In genomic region chr5:40654377-40655006, GRCh38 we compare ENCODE assay signal across 16 cellular contexts. TPM values are rescaled to one million over a fixed set of nuclear protein-coding genes. Genes with fewer than 3 reads are reported as not detected.
DNase-seq lines count a peak whose midpoint lies in the region; ATAC-seq, FAIRE-seq and TF ChIP-seq lines count a peak whose summit lies in the region.
"Had no signal": no experiment of that assay in that cellular context is flagged by ENCODE, and none has a peak within 500 bp of the region (broad histone marks: within the 10 kb centered on the region; RNA-seq: fewer than 3 reads in every experiment).

No MANE protein-coding gene starts in this region.

- no peaks in the 10 kb centered on the region for H3K79me2 ChIP-seq in OCI-LY1 (ENCODE audit: insufficient read depth, low read length)
- no peaks in the 10 kb centered on the region for H3K79me2 ChIP-seq in HepG2 (ENCODE audit: insufficient read depth, low read length)

- H3K4me2 ChIP-seq in OCI-LY1 (ENCODE audit: low read length) (peak overlapping the region; percentile 29; the same call in 1 of the 2 replicates), HepG2 (ENCODE audit: low read depth, low read length) (no peak overlapping the region)

- no peak for DNase-seq in activated naive CD4-positive, alpha-beta T cell treated with anti-CD3 and anti-CD28 coated beads, Interleukin-2, amount 10 ng/mL, durations not matched to agents 7 days and 5 days
- no peak for DNase-seq in activated naive CD4-positive, alpha-beta T cell treated with anti-CD3 and anti-CD28 coated beads, Interleukin-2, amount 50 U/mL, for 16 hours
- no peak for DNase-seq in stimulated activated CD4-positive, alpha-beta T cell treated with anti-CD3 and anti-CD28 coated beads, Interleukin-4, amount 100 ng/mL, for 1 hour
- DNase-seq in HepG2 (ENCODE audit: low spot score) = no peak
- DNase-seq: activated CD4-positive, alpha-beta T cell treated with anti-CD3 and anti-CD28 coated beads for 48 hours; HCEC 1CT; left colon; NCI-H2107; NCI-H774 had no signal

- no peak overlapping the region for H3K27ac ChIP-seq in OCI-LY1 (ENCODE audit: low read depth, low read length, poor library complexity, severe bottlenecking)
- no peak overlapping the region for H3K27ac ChIP-seq in HepG2 (ENCODE audit: extremely low read length, insufficient read depth, low read length)
- H3K27ac ChIP-seq: cardiac muscle cell had no signal

- POLR2A ChIA-PET in HepG2 (lab: Yijun Ruan, JAX) = no interaction called here

- no peak overlapping the region for H2AFZ ChIP-seq in OCI-LY1 (ENCODE audit: low read length)
- no peak overlapping the region for H2AFZ ChIP-seq in HepG2 (ENCODE audit: low read length)

- peaks cover 24% of the 10 kb centered on the region for H3K36me3 Mint-ChIP-seq in activated naive CD4-positive, alpha-beta T cell treated with anti-CD3 and anti-CD28 coated beads, Interleukin-2, amount 10 ng/mL, durations not matched to agents 7 days and 5 days
- no peaks in the 10 kb centered on the region for H3K36me3 Mint-ChIP-seq in dendritic cell treated with granulocyte-macrophage colony-stimulating factor and Interleukin-4, amounts not matched to agents 40 ng/mL and 50 ng/mL, for 4 days (ENCODE audit: low read depth)
- no peaks in the 10 kb centered on the region for H3K36me3 Mint-ChIP-seq in stimulated activated memory B cell treated with anti-CD40 and anti-IgM and Interleukin-4, amounts not matched to agents 10 μg/mL and 1 μg/mL and 100 μg/mL, for 72 hours

- CTCF ChIA-PET in activated naive CD4-positive, alpha-beta T cell treated with anti-CD3 and anti-CD28 coated beads, Interleukin-2, amount 10 ng/mL, durations not matched to agents 7 days and 5 days (lab: Charles Lee) = interaction anchor here (1.2 to 1.6 kb wide), 3 partner anchors 26 to 264 kb away, joined by 4 to 6 read pairs (median 4); partner anchors contain the start of gene PTGER4
- CTCF ChIA-PET in HepG2 (lab: Yijun Ruan, JAX; ENCODE audit: low intra/inter-chr PET ratio, low total read pairs) = no interaction called here

- H3K9ac ChIP-seq in OCI-LY1 (ENCODE audit: low read length) = no peak overlapping the region
- H3K9ac ChIP-seq in HepG2 (ENCODE audit: insufficient read depth, low read depth, low read length) = no peak overlapping the region

- TF ChIP-seq EP300 in HepG2 (IDR thresholded peaks at IDR 0.05; ENCODE audit: low read depth in 2 of 2, low read length in 2 of 2) (no peak), HepG2 (CRISPR knock-in tag; IDR thresholded peaks at IDR 0.05; ENCODE audit: borderline replicate concordance) (no peak)

- peak overlapping the region; percentile 92 for H3K27ac Mint-ChIP-seq in activated naive CD4-positive, alpha-beta T cell treated with anti-CD3 and anti-CD28 coated beads, Interleukin-2, amount 10 ng/mL, durations not matched to agents 7 days and 5 days
- peak overlapping the region; percentile 50 for H3K27ac Mint-ChIP-seq in dendritic cell treated with granulocyte-macrophage colony-stimulating factor and Interleukin-4, amounts not matched to agents 40 ng/mL and 50 ng/mL, for 4 days
- H3K27ac Mint-ChIP-seq in stimulated activated memory B cell treated with anti-CD40 and anti-IgM and Interleukin-4, amounts not matched to agents 10 μg/mL and 1 μg/mL and 100 μg/mL, for 72 hours = peak overlapping the region; percentile 68
- H3K27ac Mint-ChIP-seq: progenitor cell of endocrine pancreas had no signal

- H3F3A ChIP-seq in OCI-LY1 (ENCODE audit: insufficient read depth, low read length) = no peaks in the 10 kb centered on the region

- no peak for TF ChIP-seq RAD21 in HepG2 (CRISPR knock-in tag; IDR thresholded peaks at IDR 0.05)

- H3K9me3 ChIP-seq in OCI-LY1 (ENCODE audit: low read length) (no peaks in the 10 kb centered on the region), HepG2 (ENCODE audit: low read length) (no peaks in the 10 kb centered on the region)

- H3K4me3 Mint-ChIP-seq in activated naive CD4-positive, alpha-beta T cell treated with anti-CD3 and anti-CD28 coated beads, Interleukin-2, amount 10 ng/mL, durations not matched to agents 7 days and 5 days = peak overlapping the region; percentile 83
- H3K4me3 Mint-ChIP-seq in dendritic cell treated with granulocyte-macrophage colony-stimulating factor and Interleukin-4, amounts not matched to agents 40 ng/mL and 50 ng/mL, for 4 days = no peak overlapping the region
- no peak overlapping the region for H3K4me3 Mint-ChIP-seq in stimulated activated memory B cell treated with anti-CD40 and anti-IgM and Interleukin-4, amounts not matched to agents 10 μg/mL and 1 μg/mL and 100 μg/mL, for 72 hours

- no peak overlapping the region for H3K4me3 ChIP-seq in OCI-LY1 (ENCODE audit: low read depth, low read length, poor library complexity, severe bottlenecking)
- no peak overlapping the region for H3K4me3 ChIP-seq in HepG2 (replicated peaks in 1 of 3; ENCODE audit: insufficient read depth in 1 of 3, low read depth in 2 of 3, low read length in 3 of 3)
- H3K4me3 ChIP-seq: cardiac muscle cell had no signal

- H3K9me2 ChIP-seq in OCI-LY1 (ENCODE audit: low read depth, low read length) = no peaks in the 10 kb centered on the region

- no peaks in the 10 kb centered on the region for H3K27me3 Mint-ChIP-seq in activated naive CD4-positive, alpha-beta T cell treated with anti-CD3 and anti-CD28 coated beads, Interleukin-2, amount 10 ng/mL, durations not matched to agents 7 days and 5 days
- no peaks in the 10 kb centered on the region for H3K27me3 Mint-ChIP-seq in dendritic cell treated with granulocyte-macrophage colony-stimulating factor and Interleukin-4, amounts not matched to agents 40 ng/mL and 50 ng/mL, for 4 days
- no peaks in the 10 kb centered on the region for H3K27me3 Mint-ChIP-seq in stimulated activated memory B cell treated with anti-CD40 and anti-IgM and Interleukin-4, amounts not matched to agents 10 μg/mL and 1 μg/mL and 100 μg/mL, for 72 hours
- H3K27me3 Mint-ChIP-seq: progenitor cell of endocrine pancreas had no signal

- no TSS peak for BruUV-seq in HepG2 (replicated peaks; lab: Mats Ljungman, UMichigan)

- H3K4me1 Mint-ChIP-seq in activated naive CD4-positive, alpha-beta T cell treated with anti-CD3 and anti-CD28 coated beads, Interleukin-2, amount 10 ng/mL, durations not matched to agents 7 days and 5 days = peaks cover 87% of the 10 kb centered on the region
- peaks cover 41% of the 10 kb centered on the region for H3K4me1 Mint-ChIP-seq in dendritic cell treated with granulocyte-macrophage colony-stimulating factor and Interleukin-4, amounts not matched to agents 40 ng/mL and 50 ng/mL, for 4 days (ENCODE audit: low read depth)
- H3K4me1 Mint-ChIP-seq in stimulated activated memory B cell treated with anti-CD40 and anti-IgM and Interleukin-4, amounts not matched to agents 10 μg/mL and 1 μg/mL and 100 μg/mL, for 72 hours = peaks cover 26% of the 10 kb centered on the region

- H4K20me1 ChIP-seq in OCI-LY1 (ENCODE audit: insufficient read depth, low read length) (no peaks in the 10 kb centered on the region), HepG2 (ENCODE audit: insufficient read depth, low read length) (no peaks in the 10 kb centered on the region)

- ATAC-seq in stimulated activated memory B cell treated with anti-CD40 and anti-IgM and Interleukin-4, amounts not matched to agents 10 μg/mL and 1 μg/mL and 100 μg/mL, for 72 hours = no peak
- no peak for ATAC-seq in HepG2
- ATAC-seq in GM18505 (IDR thresholded peaks at IDR 0.05; ENCODE audit: unreplicated experiment) = no peak
- ATAC-seq: left colon had no signal

- H3K9me3 Mint-ChIP-seq in activated naive CD4-positive, alpha-beta T cell treated with anti-CD3 and anti-CD28 coated beads, Interleukin-2, amount 10 ng/mL, durations not matched to agents 7 days and 5 days = peaks cover 7% of the 10 kb centered on the region
- H3K9me3 Mint-ChIP-seq in dendritic cell treated with granulocyte-macrophage colony-stimulating factor and Interleukin-4, amounts not matched to agents 40 ng/mL and 50 ng/mL, for 4 days = no peaks in the 10 kb centered on the region
- no peaks in the 10 kb centered on the region for H3K9me3 Mint-ChIP-seq in stimulated activated memory B cell treated with anti-CD40 and anti-IgM and Interleukin-4, amounts not matched to agents 10 μg/mL and 1 μg/mL and 100 μg/mL, for 72 hours

- in situ Hi-C loops in HepG2 (cut with HindIII; ENCODE audit: extremely low pct_ligation_motif_present, low pct_unique_long_range_greater_than_20kb) = no loop called here

- intact Hi-C loops in dendritic cell treated with granulocyte-macrophage colony-stimulating factor and Interleukin-4, amounts not matched to agents 40 ng/mL and 50 ng/mL, for 4 days (cut with micrococcal nuclease) = no loop called here
- intact Hi-C loops in HepG2 (cut with micrococcal nuclease; ENCODE audit: unreplicated experiment) = no loop called here

- TF ChIP-seq POLR2A in HepG2 (IDR thresholded peaks at IDR 0.05; ENCODE audit: insufficient read depth in 1 of 2, low read depth in 2 of 2, low read length in 2 of 2) (no peak), GM18505 (IDR thresholded peaks at IDR 0.05; ENCODE audit: borderline replicate concordance, extremely low read depth, insufficient read depth, insufficient read length) (no peak)

- no peak for FAIRE-seq in HepG2 (lab: Jason Lieb, UNC)
- FAIRE-seq: HTR-8/SVneo had no signal

- no peaks in the 10 kb centered on the region for H3K36me3 ChIP-seq in OCI-LY1 (ENCODE audit: insufficient read depth, low read length)
- H3K36me3 ChIP-seq in HepG2 (replicated peaks in 1 of 2; ENCODE audit: control insufficient read depth in 1 of 2, insufficient read depth in 2 of 2, low read length in 2 of 2) = no peaks in the 10 kb centered on the region
- H3K36me3 ChIP-seq: cardiac muscle cell had no signal

- TF ChIP-seq CTCF in OCI-LY1 (IDR thresholded peaks at IDR 0.05; ENCODE audit: low read length) (no peak), HepG2 (CRISPR knock-in tag; IDR thresholded peaks at IDR 0.05) (no peak)

- no peaks in the 10 kb centered on the region for H3K27me3 ChIP-seq in OCI-LY1 (ENCODE audit: insufficient read depth, low read length)
- no peaks in the 10 kb centered on the region for H3K27me3 ChIP-seq in HepG2 (ENCODE audit: control insufficient read depth in 1 of 2, insufficient read depth in 2 of 2, low read length in 2 of 2)
- H3K27me3 ChIP-seq: cardiac muscle cell had no signal

- WGBS in HepG2 (ENCODE audit: low lambda C conversion rate) = 17% methylated on average over 4 of the region's 4 CpGs

- H3K4me1 ChIP-seq in OCI-LY1 (ENCODE audit: insufficient read depth, low read length, severe bottlenecking) = peaks cover 43% of the 10 kb centered on the region
- H3K4me1 ChIP-seq in HepG2 (ENCODE audit: insufficient read depth, low read length) = no peaks in the 10 kb centered on the region

RNA-seq across cellular contexts. Expression of gene PTGER4, which starts 25.2 kb away (rescaled TPM):
- 0.11 TPM in 1 of 2 replicates, not detected in the other for total RNA-seq in HepG2 (2016; rRNA removed; fragmentation: Illumina TruSeq; extraction: Trizol)
- total RNA-seq in HepG2 (2016; cell fraction: cytosol; rRNA removed; fragmentation: Illumina TruSeq; extraction: Trizol; ENCODE audit: low read depth) = not detected in 2 replicates
- not detected in 2 replicates for total RNA-seq in HepG2 (2016; cell fraction: insoluble cytoplasmic fraction; rRNA removed; fragmentation: Illumina TruSeq; extraction: Trizol)
- not detected in 2 replicates for total RNA-seq in HepG2 (2016; cell fraction: membrane; rRNA removed; fragmentation: Illumina TruSeq; extraction: Trizol)
- not detected in 2 replicates for total RNA-seq in HepG2 (2016; cell fraction: nucleus; rRNA removed; fragmentation: Illumina TruSeq; extraction: Trizol)
- 0.01 and 0.03 TPM in 2 replicates for polyA plus RNA-seq in HepG2 (2011; rRNA removed)
- polyA plus RNA-seq in HepG2 (2011; cell fraction: cytosol; rRNA removed) = 0.04 TPM in 1 of 2 replicates, not detected in the other
- 0.14 and 0.16 TPM in 2 replicates for polyA plus RNA-seq in HepG2 (2011; cell fraction: nucleus; rRNA removed)
- polyA plus RNA-seq in HepG2 (2012) = not detected in 2 replicates
- not detected in 2 replicates for polyA plus RNA-seq in HepG2 (2016; cell fraction: cytosol; fragmentation: Illumina TruSeq; extraction: Trizol; ENCODE audit: low read depth)
- not detected in 2 replicates for polyA plus RNA-seq in HepG2 (2016; cell fraction: insoluble cytoplasmic fraction; fragmentation: Illumina TruSeq; extraction: Trizol; ENCODE audit: low read depth)
- polyA plus RNA-seq in HepG2 (2016; cell fraction: membrane; fragmentation: Illumina TruSeq; extraction: Trizol; ENCODE audit: low read depth) = not detected in 2 replicates
- polyA plus RNA-seq in HepG2 (2016; cell fraction: nucleus; fragmentation: Illumina TruSeq; extraction: Trizol; ENCODE audit: insufficient read depth, low read depth) = not detected in 2 replicates
- 2.9 TPM in 1 of 2 replicates, not detected in the other for polyA minus RNA-seq in HepG2 (2011; rRNA and poly(A)+ RNA removed; ENCODE audit: low replicate concordance)
- polyA minus RNA-seq in HepG2 (2011; cell fraction: cytosol; rRNA and poly(A)+ RNA removed) = not detected in 2 replicates
- polyA minus RNA-seq in HepG2 (2011; cell fraction: nucleus; rRNA and poly(A)+ RNA removed) = not detected in 2 replicates
